In the genomic region with DNA sequence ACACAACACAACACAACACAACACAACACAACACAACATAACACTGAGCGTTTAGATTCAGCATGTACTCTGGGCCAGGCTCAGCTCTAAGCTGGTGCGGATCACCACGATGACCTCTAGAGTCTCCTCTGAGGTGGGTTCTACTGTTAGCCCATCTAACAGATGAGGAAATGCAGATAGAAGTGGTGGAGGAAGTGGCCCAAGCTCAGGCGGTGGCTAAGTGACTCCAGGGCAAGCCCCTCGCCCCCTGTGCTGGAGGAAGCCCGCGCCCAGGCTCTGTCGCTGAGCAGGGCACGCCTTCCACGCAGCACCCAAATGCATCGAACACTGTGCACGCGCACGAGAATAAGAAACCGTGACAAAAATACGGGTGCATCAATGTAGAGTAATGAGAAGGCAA, we compare ENCODE assay signal across 9 cellular contexts. TPM values are rescaled to one million over a fixed set of nuclear protein-coding genes. Genes with fewer than 3 reads are reported as not detected.
DNase-seq lines count a peak whose midpoint lies in the region; ATAC-seq and TF ChIP-seq lines count a peak whose summit lies in the region.
"Had no signal": no experiment of that assay in that cellular context is flagged by ENCODE, and none has a peak within 500 bp of the region (broad histone marks: within the 10 kb centered on the region; RNA-seq: fewer than 3 reads in every experiment).

No MANE protein-coding gene starts in this region.

- no peaks in the 10 kb centered on the region for H3K9me3 Mint-ChIP-seq in Calu3 (ENCODE audit: low read depth, unreplicated experiment)
- H3K9me3 Mint-ChIP-seq in naive thymus-derived CD4-positive, alpha-beta T cell = no peaks in the 10 kb centered on the region

- peak overlapping the region; percentile 82 for H3K4me3 ChIP-seq in adipocyte (ENCODE audit: low read length)
- H3K4me3 ChIP-seq in naive thymus-derived CD4-positive, alpha-beta T cell (ENCODE audit: low read length) = peak overlapping the region; percentile 76

- H3K27me3 ChIP-seq in adipocyte (replicated peaks; ENCODE audit: control insufficient read depth, insufficient read depth, low read length) = peaks cover under 1% of the 10 kb centered on the region
- no peaks in the 10 kb centered on the region for H3K27me3 ChIP-seq in naive thymus-derived CD4-positive, alpha-beta T cell (ENCODE audit: control insufficient read depth in 2 of 2, insufficient read depth in 2 of 2, low read length in 2 of 2)

- peak overlapping the region; percentile 52 for H3K4me3 Mint-ChIP-seq in Calu3 (ENCODE audit: low read depth, unreplicated experiment)
- peak overlapping the region; percentile 86 to 93 (median 90) for H3K4me3 Mint-ChIP-seq in naive thymus-derived CD4-positive, alpha-beta T cell

- CTCF ChIA-PET in Calu3 (lab: Charles Lee) (interaction anchor here (1.4 to 1.5 kb wide), 2 partner anchors 112 to 137 kb away, joined by 5 to 6 read pairs; no protein-coding TSS in a partner anchor), RWPE1 (lab: Yijun Ruan, JAX) (interaction anchor here (0.6 to 0.7 kb wide), 4 partner anchors 24 to 447 kb away, joined by 3 to 4 read pairs (median 4); no protein-coding TSS in a partner anchor)
- CTCF ChIA-PET in naive thymus-derived CD4-positive, alpha-beta T cell (lab: Charles Lee) = interaction anchor here (1.0 to 1.9 kb wide), 2 partner anchors 8 to 31 kb away, joined by 3 to 7 read pairs; no protein-coding TSS in a partner anchor

- peak overlapping the region; percentile 87 for H3K9ac ChIP-seq in adipocyte (ENCODE audit: low read length)

- H3K27me3 Mint-ChIP-seq in Calu3 (ENCODE audit: unreplicated experiment) = no peaks in the 10 kb centered on the region
- peaks cover 0 to 43% (median 0%) of the 10 kb centered on the region in 5 donors for H3K27me3 Mint-ChIP-seq in naive thymus-derived CD4-positive, alpha-beta T cell

- H3K4me1 Mint-ChIP-seq in Calu3 (ENCODE audit: low read depth, unreplicated experiment) = peaks cover 30% of the 10 kb centered on the region
- H3K4me1 Mint-ChIP-seq in naive thymus-derived CD4-positive, alpha-beta T cell = peaks cover 17 to 34% (median 28%) of the 10 kb centered on the region in 7 donors

- no peaks in the 10 kb centered on the region for H3K36me3 ChIP-seq in adipocyte (ENCODE audit: control insufficient read depth, insufficient read depth, low read length, severe bottlenecking)
- H3K36me3 ChIP-seq in naive thymus-derived CD4-positive, alpha-beta T cell (ENCODE audit: control insufficient read depth in 2 of 3, insufficient read depth in 3 of 3, low read length in 3 of 3) = no peaks in the 10 kb centered on the region

- no TSS peak for BruUV-seq in Calu3 (replicated peaks; lab: Mats Ljungman, UMichigan)

- intact Hi-C loops in Calu3 (cut with micrococcal nuclease; ENCODE audit: unreplicated experiment) = loop anchor here (2.0 kb wide), 1 partner anchor 112 kb away; no protein-coding TSS in a partner anchor
- intact Hi-C loops in naive thymus-derived CD4-positive, alpha-beta T cell (cut with micrococcal nuclease) = loop anchor here (2.0 to 10.0 kb wide), 8 partner anchors 37 to 482 kb away; a partner anchor contains a TSS

- H3K27ac ChIP-seq in naive thymus-derived CD4-positive, alpha-beta T cell (ENCODE audit: low read depth, low read length) = no peak overlapping the region
- no peak overlapping the region for H3K27ac ChIP-seq in RWPE1

- H3K9me3 ChIP-seq in adipocyte (ENCODE audit: control insufficient read depth, low read length) = no peaks in the 10 kb centered on the region
- H3K9me3 ChIP-seq in naive thymus-derived CD4-positive, alpha-beta T cell (ENCODE audit: control insufficient read depth in 2 of 3, low read length in 3 of 3) = no peaks in the 10 kb centered on the region

- DNase-seq in Calu3 = no peak
- DNase-seq in adipocyte (ENCODE audit: low read depth) = no peak
- no peak for DNase-seq in naive thymus-derived CD4-positive, alpha-beta T cell
- DNase-seq in NCI-H1105 (lab: John Stamatoyannopoulos, UW) = no peak
- no peak for DNase-seq in RWPE1 (ENCODE audit: low spot score)
- no peak for DNase-seq in SHP77 treated with DMSO at 0.1 percent for 48 hours (lab: John Stamatoyannopoulos, UW)
- DNase-seq: NK-92 treated with Interleukin-12 subunit alpha and Interleukin-12 subunit beta, amount 100 ng/mL, for 24 hours had no signal

- TF ChIP-seq CTCF in Calu3 (IDR thresholded peaks at IDR 0.05; ENCODE audit: unreplicated experiment) = no peak
- no peak for TF ChIP-seq CTCF in RWPE1 (conservative IDR thresholded peaks at IDR 0.05; ENCODE audit: low read depth)

- H3K27ac Mint-ChIP-seq in Calu3 (ENCODE audit: unreplicated experiment) = peak overlapping the region; percentile 48
- H3K27ac Mint-ChIP-seq in naive thymus-derived CD4-positive, alpha-beta T cell = peak overlapping the region in 4 of 9 donors; percentile 14 to 82 (median 70)

- H3K36me3 Mint-ChIP-seq in Calu3 (ENCODE audit: insufficient read depth, unreplicated experiment) = no peaks in the 10 kb centered on the region
- H3K36me3 Mint-ChIP-seq in naive thymus-derived CD4-positive, alpha-beta T cell = no peaks in the 10 kb centered on the region

- H3K4me1 ChIP-seq in adipocyte (ENCODE audit: control insufficient read depth, insufficient read depth, low read length) = peaks cover 5% of the 10 kb centered on the region
- H3K4me1 ChIP-seq in naive thymus-derived CD4-positive, alpha-beta T cell (ENCODE audit: control insufficient read depth in 2 of 2, insufficient read depth in 2 of 2, low read length in 2 of 2) = peaks cover 0 to 6% of the 10 kb centered on the region in 2 donors

- ATAC-seq in HG03159 (IDR thresholded peaks at IDR 0.05; ENCODE audit: unreplicated experiment) = peak; percentile 4
- peak; percentile 9 for ATAC-seq in naive thymus-derived CD4-positive, alpha-beta T cell
- no peak for ATAC-seq in HG02870 (IDR thresholded peaks at IDR 0.05; ENCODE audit: unreplicated experiment)

- POLR2A ChIA-PET in naive thymus-derived CD4-positive, alpha-beta T cell (lab: Charles Lee) = interaction anchor here (1.1 to 2.1 kb wide), 2 partner anchors 31 to 45 kb away, joined by 3 to 8 read pairs; a partner anchor contains a TSS
- POLR2A ChIA-PET in RWPE1 (lab: Yijun Ruan, JAX; ENCODE audit: low non-redundant PET) = no interaction called here

RNA-seq across cellular contexts. Expression of a gene that starts 45.3 kb away (rescaled TPM):
- 17.2 and 17.5 TPM in 2 replicates for total RNA-seq in Calu3 (2022)
- 10 to 100 TPM; 24.9 to 58.2 (median 44.4) TPM for total RNA-seq in naive thymus-derived CD4-positive, alpha-beta T cell
- polyA plus RNA-seq in naive thymus-derived CD4-positive, alpha-beta T cell = 10 to 100 TPM; 38.7 to 55.5 TPM
